In genomic region chr10:66931340-66931948, GRCh38 we compare ENCODE assay signal across 9 cellular contexts. TPM values are rescaled to one million over a fixed set of nuclear protein-coding genes. Genes with fewer than 3 reads are reported as not detected.
DNase-seq lines count a peak whose midpoint lies in the region; ATAC-seq, FAIRE-seq and TF ChIP-seq lines count a peak whose summit lies in the region.
"Had no signal": no experiment of that assay in that cellular context is flagged by ENCODE, and none has a peak within 500 bp of the region (broad histone marks: within the 10 kb centered on the region; RNA-seq: fewer than 3 reads in every experiment).

No MANE protein-coding gene starts in this region.

- H3K27ac Mint-ChIP-seq in CD8-positive, alpha-beta memory T cell, result no peak overlapping the region
- H3K27ac Mint-ChIP-seq: IgD-negative memory B cell had no signal

- no peaks in the 10 kb centered on the region for H3K27me3 ChIP-seq in CD8-positive, alpha-beta memory T cell (ENCODE audit: insufficient read depth, low read length, poor library complexity, severe bottlenecking)

- peaks cover 0 to 1% (median 0%) of the 10 kb centered on the region in 3 donors for H3K36me3 Mint-ChIP-seq in CD8-positive, alpha-beta memory T cell
- H3K36me3 Mint-ChIP-seq: IgD-negative memory B cell had no signal

- peak; percentile 76 for TF ChIP-seq CTCF in astrocyte of the spinal cord (IDR thresholded peaks at IDR 0.05; ENCODE audit: low read depth, low read length)

- CTCF ChIA-PET in CD8-positive, alpha-beta memory T cell (lab: Charles Lee), result no interaction called here

- H3K4me1 ChIP-seq in CD8-positive, alpha-beta memory T cell (ENCODE audit: insufficient read depth, low read length), result no peaks in the 10 kb centered on the region

- peaks cover 5 to 26% of the 10 kb centered on the region in 2 donors for H3K27me3 Mint-ChIP-seq in CD8-positive, alpha-beta memory T cell

- FAIRE-seq in urothelium cell line (lab: Jason Lieb, UNC), result peak; percentile 27

- in situ Hi-C loops in astrocyte of the spinal cord (cut with HindIII; ENCODE audit: low sequenced_read_pairs), result no loop called here

- POLR2A ChIA-PET in CD8-positive, alpha-beta memory T cell (lab: Charles Lee), result no interaction called here

- no peaks in the 10 kb centered on the region for H3K36me3 ChIP-seq in CD8-positive, alpha-beta memory T cell (ENCODE audit: insufficient read depth, low read length)

- H3K4me1 Mint-ChIP-seq in CD8-positive, alpha-beta memory T cell, result no peaks in the 10 kb centered on the region
- H3K4me1 Mint-ChIP-seq: IgD-negative memory B cell had no signal

- no peak overlapping the region for H3K4me3 ChIP-seq in astrocyte of the spinal cord (ENCODE audit: low read depth, low read length)
- no peak overlapping the region for H3K4me3 ChIP-seq in CD8-positive, alpha-beta memory T cell (ENCODE audit: low read length)

- ATAC-seq in GM18499 (IDR thresholded peaks at IDR 0.05; ENCODE audit: insufficient read depth, unreplicated experiment) (peak; percentile 76), HG02884 (IDR thresholded peaks at IDR 0.05; ENCODE audit: unreplicated experiment) (peak; percentile 58)

- no peaks in the 10 kb centered on the region for H3K9me3 ChIP-seq in CD8-positive, alpha-beta memory T cell (ENCODE audit: low read length)

- DNase-seq in AG20443 (ENCODE audit: low spot score) (peak; percentile 39), NCI-H2227 (lab: John Stamatoyannopoulos, UW; ENCODE audit: unreplicated experiment) (peak; percentile 46), astrocyte of the spinal cord (ENCODE audit: low read depth, low spot score) (peak; percentile 68), kidney glomerular epithelial cell (lab: John Stamatoyannopoulos, UW) (peak; percentile 72), urothelium cell line (ENCODE audit: low spot score) (peak; percentile 35)
- DNase-seq in CD8-positive, alpha-beta memory T cell, result no peak

- H3K27ac ChIP-seq in CD8-positive, alpha-beta memory T cell (ENCODE audit: low read depth, low read length), result no peak overlapping the region

- H3K9me3 Mint-ChIP-seq in CD8-positive, alpha-beta memory T cell, result peaks cover 0 to 6% (median 0%) of the 10 kb centered on the region in 5 donors
- H3K9me3 Mint-ChIP-seq: IgD-negative memory B cell had no signal

- H3K4me3 Mint-ChIP-seq in CD8-positive, alpha-beta memory T cell, result no peak overlapping the region
- H3K4me3 Mint-ChIP-seq: IgD-negative memory B cell had no signal

RNA-seq across cellular contexts. Expression of gene LRRTM3, which starts 5.6 kb away (rescaled TPM):
- not detected for total RNA-seq in CD8-positive, alpha-beta memory T cell
- polyA plus RNA-seq in CD8-positive, alpha-beta memory T cell, result not detected
- polyA plus RNA-seq: IgD-negative memory B cell had no signal

Comparison
In these comparisons a context has a peak if more than half of its experiments do, and no peak if none do; other contexts are left out.
1. DNase-seq: peak in AG20443 (single experiment), NCI-H2227 (single experiment), astrocyte of the spinal cord (single experiment), kidney glomerular epithelial cell (single experiment) and urothelium cell line (single experiment); none in CD8-positive, alpha-beta memory T cell (0 of 5).